In genomic region chr9:122125891-122126331, GRCh38 we compare ENCODE assay signal across 1 cellular context.
TF ChIP-seq lines count a peak whose summit lies in the region.

No MANE protein-coding gene starts in this region.

TF ChIP-seq in HepG2, 621 proteins besides CTCF, POLR2A, EP300 and RAD21 (continued from another document and continues in another):
- TF ChIP-seq BCLAF1 (IDR thresholded peaks at IDR 0.05) (no peak), U2AF2 (IDR thresholded peaks at IDR 0.05; ENCODE audit: low read depth, low read length) (no peak), THRA (CRISPR knock-in tag; IDR thresholded peaks at IDR 0.05; ENCODE audit: borderline replicate concordance) (no peak), FOXO1 (CRISPR knock-in tag; IDR thresholded peaks at IDR 0.05) (no peak), ZNF225 (CRISPR knock-in tag; IDR thresholded peaks at IDR 0.05) (no peak), SIN3B (IDR thresholded peaks at IDR 0.05; ENCODE audit: low read length) (no peak), ZNF619 (CRISPR knock-in tag; IDR thresholded peaks at IDR 0.05) (no peak), ZNF12 (CRISPR knock-in tag; IDR thresholded peaks at IDR 0.05) (peak; percentile 93), SMARCE1 (IDR thresholded peaks at IDR 0.05; ENCODE audit: borderline replicate concordance) (no peak), MIXL1 (CRISPR knock-in tag; IDR thresholded peaks at IDR 0.05) (no peak), NR2C2 (CRISPR knock-in tag; IDR thresholded peaks at IDR 0.05; ENCODE audit: borderline replicate concordance) (no peak), POLR2AphosphoS2 (IDR thresholded peaks at IDR 0.05; ENCODE audit: low read depth, low read length) (no peak), KDM4B (CRISPR knock-in tag; IDR thresholded peaks at IDR 0.05) (no peak), FOXA3 (CRISPR knock-in tag; IDR thresholded peaks at IDR 0.05) (peak; percentile 30; the same call in 1 of the 2 replicates), NFKB2 (CRISPR knock-in tag; IDR thresholded peaks at IDR 0.05; ENCODE audit: borderline replicate concordance) (peak; percentile 21; the same call in 1 of the 2 replicates), HNRNPH1 (optimal IDR thresholded peaks at IDR 0.05; ENCODE audit: low read depth, low read length) (no peak), TAF1 (CRISPR knock-in tag; IDR thresholded peaks at IDR 0.05) (no peak), ONECUT2 (CRISPR knock-in tag; IDR thresholded peaks at IDR 0.05) (no peak), RFXANK (CRISPR knock-in tag; IDR thresholded peaks at IDR 0.05) (no peak), RXRA (CRISPR knock-in tag; IDR thresholded peaks at IDR 0.05) (no peak), ZNF460 (CRISPR knock-in tag; IDR thresholded peaks at IDR 0.05; ENCODE audit: borderline replicate concordance) (no peak), RBAK (CRISPR knock-in tag; IDR thresholded peaks at IDR 0.05) (no peak), AKAP8 (CRISPR knock-in tag; IDR thresholded peaks at IDR 0.05) (no peak), PHF5A (CRISPR knock-in tag; IDR thresholded peaks at IDR 0.05; ENCODE audit: low read depth, unreplicated experiment) (no peak), RFX3 (CRISPR knock-in tag; IDR thresholded peaks at IDR 0.05) (no peak), THAP9 (CRISPR knock-in tag; IDR thresholded peaks at IDR 0.05; ENCODE audit: borderline replicate concordance) (no peak), HCFC1 (IDR thresholded peaks at IDR 0.05; ENCODE audit: low read depth, low read length) (no peak), ZNF772 (CRISPR knock-in tag; IDR thresholded peaks at IDR 0.05) (no peak), ZBTB26 (CRISPR knock-in tag; IDR thresholded peaks at IDR 0.05; ENCODE audit: borderline replicate concordance) (no peak; the same call in 1 of the 2 replicates), ZNF768 (CRISPR knock-in tag; IDR thresholded peaks at IDR 0.05) (0 out of 2 replicates have a peak, but pooled peaks have one; percentile 64), TFE3 (CRISPR knock-in tag; IDR thresholded peaks at IDR 0.05) (no peak), SUZ12 (IDR thresholded peaks at IDR 0.05; ENCODE audit: low read depth, low read length) (no peak), ZFP1 (CRISPR knock-in tag; IDR thresholded peaks at IDR 0.05) (no peak), ZMAT5 (CRISPR knock-in tag; IDR thresholded peaks at IDR 0.05; ENCODE audit: borderline replicate concordance, low read depth) (no peak), ZNF251 (CRISPR knock-in tag; IDR thresholded peaks at IDR 0.05) (no peak), ZNF557 (CRISPR knock-in tag; IDR thresholded peaks at IDR 0.05) (no peak), ZSCAN5A (CRISPR knock-in tag; IDR thresholded peaks at IDR 0.05; ENCODE audit: borderline replicate concordance) (no peak), ZNF468 (CRISPR knock-in tag; IDR thresholded peaks at IDR 0.05) (no peak), ZNF747 (CRISPR knock-in tag; IDR thresholded peaks at IDR 0.05; ENCODE audit: borderline replicate concordance) (no peak), ZNF605 (CRISPR knock-in tag; IDR thresholded peaks at IDR 0.05) (no peak), POGK (CRISPR knock-in tag; conservative IDR thresholded peaks at IDR 0.05) (no peak), ZKSCAN1 (IDR thresholded peaks at IDR 0.05; ENCODE audit: low read length) (no peak), HMGXB4 (CRISPR knock-in tag; IDR thresholded peaks at IDR 0.05; ENCODE audit: borderline replicate concordance in 1 of 2, low read depth in 1 of 2) (no peak), HOMEZ (CRISPR knock-in tag; IDR thresholded peaks at IDR 0.05; ENCODE audit: low read depth) (no peak), SOX5 (CRISPR knock-in tag; IDR thresholded peaks at IDR 0.05; ENCODE audit: borderline replicate concordance) (no peak), ZNF773 (CRISPR knock-in tag; IDR thresholded peaks at IDR 0.05; ENCODE audit: borderline replicate concordance) (no peak), GATAD2A (CRISPR knock-in tag; IDR thresholded peaks at IDR 0.05) (no peak), WIZ (CRISPR knock-in tag; IDR thresholded peaks at IDR 0.05) (no peak), CSRNP1 (CRISPR knock-in tag; IDR thresholded peaks at IDR 0.05) (0 out of 2 replicates have a peak, but pooled peaks have one; percentile 37)
